23 cellular contexts compared by ENCODE assay signal in genomic region chr18:45007531-45007930, GRCh38.
"Had no signal": no experiment of that assay in that cellular context is flagged by ENCODE, and none has a peak within 500 bp of the region (broad histone marks: within the 10 kb centered on the region; RNA-seq: fewer than 3 reads in every experiment).

No MANE protein-coding gene starts in this region.

- H3K27ac Mint-ChIP-seq: activated CD4-positive, alpha-beta T cell treated with anti-CD3 and anti-CD28 coated beads, Interleukin-2, amount 10 ng/mL, durations not matched to agents 7 days and 5 days; activated CD8-positive, alpha-beta T cell treated with anti-CD3 and anti-CD28 coated beads, Interleukin-2, amount 10 ng/mL, durations not matched to agents 7 days and 5 days; activated naive CD4-positive, alpha-beta T cell treated with anti-CD3 and anti-CD28 coated beads, Interleukin-2, amount 50 U/mL, for 24 hours; type B pancreatic cell had no signal

- H3K27me3 Mint-ChIP-seq: activated CD4-positive, alpha-beta T cell treated with anti-CD3 and anti-CD28 coated beads, Interleukin-2, amount 10 ng/mL, durations not matched to agents 7 days and 5 days; activated naive CD4-positive, alpha-beta T cell treated with anti-CD3 and anti-CD28 coated beads, Interleukin-2, amount 50 U/mL, for 24 hours; type B pancreatic cell had no signal

- H3K36me3 ChIP-seq: brain microvascular endothelial cell, esophagus muscularis mucosa, heart right ventricle, thoracic aorta had no signal

- H3K4me3 ChIP-seq: esophagus muscularis mucosa, heart right ventricle, mucosa of descending colon, thoracic aorta had no signal

- H3K4me1 ChIP-seq: heart right ventricle had no signal

- H3K4me3 Mint-ChIP-seq: activated CD4-positive, alpha-beta T cell treated with anti-CD3 and anti-CD28 coated beads, Interleukin-2, amount 10 ng/mL, durations not matched to agents 7 days and 5 days; activated CD8-positive, alpha-beta T cell treated with anti-CD3 and anti-CD28 coated beads, Interleukin-2, amount 10 ng/mL, durations not matched to agents 7 days and 5 days; activated naive CD4-positive, alpha-beta T cell treated with anti-CD3 and anti-CD28 coated beads, Interleukin-2, amount 50 U/mL, for 24 hours; neural crest cell; type B pancreatic cell had no signal

- ATAC-seq: activated CD4-positive, CD25-positive, alpha-beta regulatory T cell treated with anti-CD3 and anti-CD28 coated beads, Interleukin-2, amount 50 U/mL, for 24 hours; activated CD8-positive, alpha-beta T cell treated with anti-CD3 and anti-CD28 coated beads, Interleukin-2, amount 10 ng/mL, durations not matched to agents 7 days and 5 days; heart right ventricle; left cardiac atrium; mucosa of descending colon; sciatic nerve had no signal

- H3K27me3 ChIP-seq: brain microvascular endothelial cell, esophagus muscularis mucosa, heart right ventricle had no signal

- H3K4me1 Mint-ChIP-seq: activated naive CD4-positive, alpha-beta T cell treated with anti-CD3 and anti-CD28 coated beads, Interleukin-2, amount 50 U/mL, for 24 hours had no signal

- H3K27ac ChIP-seq: brain microvascular endothelial cell, esophagus muscularis mucosa, heart right ventricle, thoracic aorta, VCaP had no signal

- H3K9me3 ChIP-seq: esophagus muscularis mucosa, heart right ventricle, mucosa of descending colon, thoracic aorta had no signal

- H3K36me3 Mint-ChIP-seq: activated naive CD4-positive, alpha-beta T cell treated with anti-CD3 and anti-CD28 coated beads, Interleukin-2, amount 50 U/mL, for 24 hours had no signal

- H3K9me3 Mint-ChIP-seq: activated CD4-positive, alpha-beta T cell treated with anti-CD3 and anti-CD28 coated beads, Interleukin-2, amount 10 ng/mL, durations not matched to agents 7 days and 5 days; activated naive CD4-positive, alpha-beta T cell treated with anti-CD3 and anti-CD28 coated beads, Interleukin-2, amount 50 U/mL, for 24 hours; neural crest cell had no signal

- DNase-seq: activated CD4-positive, alpha-beta T cell treated with anti-CD3 and anti-CD28 coated beads, Interleukin-2, amount 10 ng/mL, durations not matched to agents 7 days and 5 days; activated CD8-positive, alpha-beta T cell treated with anti-CD3 and anti-CD28 coated beads, Interleukin-2, amount 10 ng/mL, durations not matched to agents 7 days and 5 days; activated gamma-delta T cell treated with Interleukin-2 at 50 U/mL for 16 hours; anterior cingulate cortex; brain microvascular endothelial cell; caudate nucleus; heart right ventricle; islet precursor cell; left cardiac atrium; mesendoderm; mucosa of descending colon; occipital lobe; small intestine; stimulated activated CD4-positive, alpha-beta T cell treated with anti-CD3 and anti-CD28 coated beads, Interleukin-2, amount 100 ng/mL, for 48 hours; stimulated activated naive CD4-positive, alpha-beta T cell treated with Interleukin-2 at 50 U/mL for 16 hours had no signal
